24 cellular contexts compared by ENCODE assay signal in the genomic region with DNA sequence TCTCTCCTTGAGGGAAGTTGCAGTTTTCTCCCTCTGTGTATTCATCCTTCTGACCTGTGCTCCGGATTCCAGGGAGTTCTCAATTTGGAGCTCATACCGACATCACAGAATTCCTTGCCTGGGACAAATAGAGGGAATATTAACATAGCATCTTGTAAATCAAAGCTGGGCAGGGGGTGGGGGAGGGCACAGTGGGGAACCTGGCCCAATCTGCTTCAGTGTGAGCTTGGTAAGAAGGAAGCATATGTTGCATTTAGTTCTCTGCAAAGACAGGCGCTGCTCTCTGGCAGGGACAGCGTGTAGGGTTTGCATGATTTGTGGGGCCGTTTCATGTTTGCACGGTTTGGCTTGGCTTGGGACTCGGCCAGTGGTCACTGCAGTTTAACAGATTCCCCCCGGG.
DNase-seq lines count a peak whose midpoint lies in the region; ATAC-seq lines count a peak whose summit lies in the region.
"Had no signal": no experiment of that assay in that cellular context is flagged by ENCODE, and none has a peak within 500 bp of the region (broad histone marks: within the 10 kb centered on the region; RNA-seq: fewer than 3 reads in every experiment).

No MANE protein-coding gene starts in this region.

- peak overlapping the region; percentile 1 for H3K4me2 ChIP-seq in mesenchymal stem cell (ENCODE audit: low read length, poor library complexity, severe bottlenecking)
- H3K4me2 ChIP-seq: PC-9 had no signal

- H3K18ac ChIP-seq in mesenchymal stem cell (ENCODE audit: low read depth in 1 of 2, low read length in 2 of 2), result no peak overlapping the region

- 19% methylated on average over 8 of the region's 8 CpGs for WGBS in HUES64
- WGBS in mesenchymal stem cell, result 34% methylated on average over 8 of the region's 8 CpGs

- no peaks in the 10 kb centered on the region for H3K27me3 ChIP-seq in HUES64 (ENCODE audit: insufficient read depth, low read length)
- no peaks in the 10 kb centered on the region for H3K27me3 ChIP-seq in mesenchymal stem cell (ENCODE audit: control insufficient read depth in 1 of 2, insufficient read depth in 1 of 2, low read length in 2 of 2)
- H3K27me3 ChIP-seq: dorsolateral prefrontal cortex, neutrophil, testis, uterus had no signal

- H4K91ac ChIP-seq in mesenchymal stem cell (ENCODE audit: low read length), result no peak overlapping the region

- ATAC-seq in stimulated activated naive CD8-positive, alpha-beta T cell treated with anti-CD3 and anti-CD28 coated beads, Interleukin-15, Interleukin-2, amounts not matched to agents 100 U/mL and 50 U/mL, for 24 hours, result no peak
- ATAC-seq in HG02610 (IDR thresholded peaks at IDR 0.05; ENCODE audit: unreplicated experiment), result no peak
- no peak for ATAC-seq in HG03571 (IDR thresholded peaks at IDR 0.05; ENCODE audit: unreplicated experiment)
- ATAC-seq: activated T-cell treated with anti-CD3 and anti-CD28 coated beads, Interleukin-2, amount 50 U/mL, for 4 hours; K562 had no signal

- H3K79me1 ChIP-seq in mesenchymal stem cell (replicated peaks; ENCODE audit: low read length, poor library complexity, severe bottlenecking), result no peaks in the 10 kb centered on the region

- H3K9me3 ChIP-seq in HUES64 (ENCODE audit: insufficient read depth, low read depth, low read length) (no peaks in the 10 kb centered on the region), mesenchymal stem cell (ENCODE audit: control insufficient read depth, low read length) (peaks cover 4% of the 10 kb centered on the region)
- H3K9me3 ChIP-seq: neutrophil, prostate gland, testis, uterus had no signal

- peaks cover 48% of the 10 kb centered on the region for H3K4me1 ChIP-seq in HUES64 (ENCODE audit: insufficient read depth, low read length)
- peaks cover 3% of the 10 kb centered on the region for H3K4me1 ChIP-seq in mesenchymal stem cell (ENCODE audit: control insufficient read depth, insufficient read depth, low read depth, low read length)
- H3K4me1 ChIP-seq: prostate gland, uterus had no signal

- H3K14ac ChIP-seq in mesenchymal stem cell (ENCODE audit: low read length in 2 of 2), result no peak overlapping the region

- H3K4ac ChIP-seq in mesenchymal stem cell (ENCODE audit: low read depth in 1 of 2, low read length in 2 of 2), result no peak overlapping the region

- H2BK15ac ChIP-seq in mesenchymal stem cell (ENCODE audit: low read depth, poor library complexity, severe bottlenecking), result no peak overlapping the region

- no peak overlapping the region for H2BK120ac ChIP-seq in mesenchymal stem cell (ENCODE audit: low read depth, low read length)

- H2AFZ ChIP-seq in mesenchymal stem cell (ENCODE audit: low read depth, low read length), result no peak overlapping the region
- H2AFZ ChIP-seq: PC-9 had no signal

- H3K9ac ChIP-seq in HUES64 (ENCODE audit: low read depth, low read length) (no peak overlapping the region), mesenchymal stem cell (ENCODE audit: low read length) (peak overlapping the region; percentile 18)

- no peak overlapping the region for H3K23ac ChIP-seq in mesenchymal stem cell (ENCODE audit: low read length in 2 of 2)

- H2BK12ac ChIP-seq in mesenchymal stem cell (ENCODE audit: low read length in 2 of 2), result no peak overlapping the region

- H3K36me3 ChIP-seq in HUES64 (ENCODE audit: insufficient read depth, low read length) (no peaks in the 10 kb centered on the region), mesenchymal stem cell (ENCODE audit: control insufficient read depth in 1 of 2, insufficient read depth in 2 of 2, low read depth in 1 of 2, low read length in 2 of 2) (no peaks in the 10 kb centered on the region)
- H3K36me3 ChIP-seq: neutrophil, prostate gland, uterus had no signal

- H3K27ac ChIP-seq in HUES64 (ENCODE audit: low read depth, low read length), result peak overlapping the region; percentile 9; the same call in 1 of the 2 replicates
- H3K27ac ChIP-seq in mesenchymal stem cell (ENCODE audit: low read length, poor library complexity, severe bottlenecking), result peak overlapping the region; percentile 58
- H3K27ac ChIP-seq: neutrophil, PC-9, prostate gland, testis, uterus had no signal

- H2BK5ac ChIP-seq in mesenchymal stem cell (ENCODE audit: low read depth, low read length, poor library complexity, severe bottlenecking), result no peak overlapping the region

- DNase-seq in Ammon's horn (ENCODE audit: low spot score), result peak; percentile 21
- DNase-seq in cerebellum (ENCODE audit: low spot score), result peak; percentile 83
- DNase-seq in mesenchymal stem cell, result no peak
- DNase-seq in NOMO-1 treated with dmso at 0.1 percent for 144 hours (lab: John Stamatoyannopoulos, UW; ENCODE audit: unreplicated experiment), result no peak
- DNase-seq in stimulated activated naive CD8-positive, alpha-beta T cell treated with anti-CD3 and anti-CD28 coated beads, Interleukin-15, Interleukin-2, amounts not matched to agents 100 U/mL and 50 U/mL, for 24 hours, result no peak
- DNase-seq: activated CD4-positive, alpha-beta T cell treated with anti-CD3 and anti-CD28 coated beads, Interleukin-2, amount 10 ng/mL, durations not matched to agents 24 days and 14 days; activated T-cell treated with anti-CD3 and anti-CD28 coated beads, Interleukin-2, amount 50 U/mL, for 4 hours; CD4-positive, alpha-beta memory T cell; NCI-H1105 treated with DMSO at 0.1 percent for 48 hours; NCI-H2081 treated with DMSO at 0.1 percent for 48 hours; NCI-H446 treated with DMSO at 0.1 percent for 48 hours; PC-9; Right ventricle myocardium superior; stimulated activated naive CD4-positive, alpha-beta T cell; testis; uterus had no signal

- H2AK5ac ChIP-seq in mesenchymal stem cell (ENCODE audit: low read length, severe bottlenecking), result no peak overlapping the region

- H3K4me3 ChIP-seq in HUES64 (ENCODE audit: low read length) (no peak overlapping the region), mesenchymal stem cell (ENCODE audit: insufficient read depth in 1 of 2, low read depth in 1 of 2, low read length in 2 of 2) (peak overlapping the region in 1 of 2 experiments; percentile 54)
- H3K4me3 ChIP-seq: K562, lung, PC-9, prostate gland, testis, uterus had no signal

- peak overlapping the region; percentile 59 for H4K8ac ChIP-seq in mesenchymal stem cell (ENCODE audit: low read length)

Comparison
In these comparisons a context has a peak if more than half of its experiments do, and no peak if none do; other contexts are left out.
1. DNase-seq: peak in Ammon's horn (single experiment) and cerebellum (single experiment); none in mesenchymal stem cell (single experiment), NOMO-1 treated with dmso at 0.1 percent for 144 hours (single experiment) and stimulated activated naive CD8-positive, alpha-beta T cell treated with anti-CD3 and anti-CD28 coated beads, Interleukin-15, Interleukin-2, amounts not matched to agents 100 U/mL and 50 U/mL, for 24 hours (single experiment).